Comparison of ENCODE assay signal across 28 cellular contexts in the genomic region with DNA sequence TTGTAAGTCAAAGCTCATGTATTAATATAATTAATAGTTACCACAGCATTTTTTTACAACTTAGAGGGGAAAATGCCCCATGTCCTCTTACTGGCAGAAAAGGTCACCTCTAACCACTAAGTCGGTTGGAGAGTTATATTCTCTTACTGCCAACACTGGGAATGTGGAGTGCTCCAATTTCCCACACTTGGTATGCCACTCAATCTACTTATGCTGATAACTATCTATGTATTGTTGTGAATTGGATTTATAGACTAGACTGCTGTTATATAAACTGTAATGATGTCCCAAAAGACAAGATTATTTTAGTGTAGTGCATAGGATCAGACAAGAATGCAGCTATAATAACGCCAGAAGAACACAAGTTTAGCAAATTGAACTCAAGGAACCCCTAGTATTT.
"Had no signal": no experiment of that assay in that cellular context is flagged by ENCODE, and none has a peak within 500 bp of the region (broad histone marks: within the 10 kb centered on the region; RNA-seq: fewer than 3 reads in every experiment).

No MANE protein-coding gene starts in this region.

- H3K36me3 ChIP-seq: adrenal gland, esophagus squamous epithelium, gastroesophageal sphincter, WERI-Rb-1 had no signal

- ATAC-seq: activated CD4-positive, CD25-positive, alpha-beta regulatory T cell treated with anti-CD3 and anti-CD28 coated beads, Interleukin-2, amount 50 U/mL, for 24 hours; activated CD8-positive, alpha-beta T cell treated with anti-CD3 and anti-CD28 coated beads for 36 hours; activated naive CD8-positive, alpha-beta T cell treated with anti-CD3 and anti-CD28 coated beads, Interleukin-2, amount 50 U/mL, for 24 hours; body of pancreas; gastroesophageal sphincter; T-helper 17 cell had no signal

- H3K27ac ChIP-seq: adrenal gland, body of pancreas, epithelial cell of prostate, esophagus squamous epithelium, gastroesophageal sphincter, WERI-Rb-1 had no signal

- H3K4me1 ChIP-seq: adrenal gland, body of pancreas, esophagus squamous epithelium, gastroesophageal sphincter had no signal

- H3K27me3 ChIP-seq: adrenal gland, body of pancreas, esophagus squamous epithelium, gastroesophageal sphincter had no signal

- H3K9me3 ChIP-seq: adrenal gland, body of pancreas, esophagus squamous epithelium, gastroesophageal sphincter had no signal

- DNase-seq: activated B cell treated with CpG ODN at 0.5 μM for 24 hours; activated CD4-positive, alpha-beta T cell treated with anti-CD3 and anti-CD28 coated beads for 48 hours; activated CD4-positive, alpha-beta T cell treated with anti-CD3 and anti-CD28 coated beads, Interleukin-2, amount 50 U/mL, for 1 hour; activated CD4-positive, alpha-beta T cell treated with anti-CD3 and anti-CD28 coated beads, Interleukin-2, amount 50 U/mL, for 48 hours; activated CD8-positive, alpha-beta memory T cell treated with anti-CD3 and anti-CD28 coated beads for 24 hours; activated CD8-positive, alpha-beta T cell treated with anti-CD3 and anti-CD28 coated beads for 36 hours; activated effector memory CD4-positive, alpha-beta T cell treated with anti-CD3 and anti-CD28 coated beads, Interleukin-2, amount 50 U/mL, for 16 hours; activated naive CD4-positive, alpha-beta T cell treated with anti-CD3 and anti-CD28 coated beads for 36 hours; activated naive CD8-positive, alpha-beta T cell treated with anti-CD3 and anti-CD28 coated beads for 36 hours; activated naive CD8-positive, alpha-beta T cell treated with anti-CD3 and anti-CD28 coated beads, Interleukin-2, amount 50 U/mL, for 24 hours; activated T-cell treated with anti-CD3 and anti-CD28 coated beads, Interleukin-2, amount 50 U/mL, for 48 hours; adrenal gland; amygdala; aorta; body of pancreas; caudate nucleus; cortex of kidney; dermis blood vessel endothelial cell; effector CD4-positive, alpha-beta T cell; esophagus squamous epithelium; foreskin melanocyte; T-helper 1 cell; T-helper 17 cell; T1000; WERI-Rb-1 had no signal

- H3K4me3 ChIP-seq: adrenal gland, body of pancreas, esophagus squamous epithelium, gastroesophageal sphincter had no signal
